ENCODE assay signal across 1 cellular context in the genomic region with DNA sequence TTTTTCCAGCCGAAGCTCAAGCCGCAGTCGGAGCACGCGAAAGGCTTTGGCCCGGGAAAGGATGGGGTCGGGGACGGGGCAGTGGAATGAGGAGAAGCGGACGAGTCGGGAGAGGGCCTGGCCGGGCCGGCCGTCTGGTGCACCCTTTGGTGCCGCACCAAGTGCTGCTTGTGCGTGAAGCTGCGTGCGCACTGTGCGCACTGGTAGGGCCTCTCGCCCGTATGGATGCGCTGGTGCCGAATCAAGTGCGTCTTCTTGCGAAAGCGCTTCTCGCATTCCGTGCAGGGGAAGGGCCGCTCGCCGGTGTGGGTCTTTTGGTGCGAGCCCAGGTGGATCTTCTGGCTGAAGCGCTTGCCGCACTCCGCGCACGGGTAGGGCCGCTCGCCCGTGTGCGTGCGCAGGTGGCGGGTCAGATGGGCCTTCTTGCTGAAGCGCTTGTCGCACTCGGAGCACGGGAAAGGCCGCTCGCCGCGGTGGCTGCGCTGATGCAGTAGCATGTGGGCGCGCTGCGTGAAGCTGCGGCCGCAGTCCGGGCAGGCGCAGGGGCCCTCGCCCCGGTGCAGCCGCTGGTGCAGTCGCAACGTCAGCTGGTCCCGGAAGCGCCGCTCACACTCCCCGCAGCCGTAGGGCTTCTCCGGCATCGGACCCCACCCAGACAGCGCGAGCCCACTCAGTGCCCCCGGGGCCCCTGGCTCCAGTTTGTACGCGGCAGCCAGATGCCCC.
TF ChIP-seq lines count a peak whose summit lies in the region.

No MANE protein-coding gene starts in this region.

TF ChIP-seq in WTC11, 78 proteins besides CTCF, POLR2A, EP300 and RAD21 (continued from another document):
- TF ChIP-seq FOXP1 (CRISPR knock-in tag; IDR thresholded peaks at IDR 0.05; ENCODE audit: borderline replicate concordance), result no peak
- TF ChIP-seq ATF1 (CRISPR knock-in tag; IDR thresholded peaks at IDR 0.05), result 0 out of 2 replicates have a peak, but pooled peaks have one; percentile 52
- 0 out of 2 replicates have a peak, but pooled peaks have one; percentile 25 for TF ChIP-seq CREM (CRISPR knock-in tag; IDR thresholded peaks at IDR 0.05)
TF ChIP-seq in WTC11: peak in this region for 2.
